In the genomic region with DNA sequence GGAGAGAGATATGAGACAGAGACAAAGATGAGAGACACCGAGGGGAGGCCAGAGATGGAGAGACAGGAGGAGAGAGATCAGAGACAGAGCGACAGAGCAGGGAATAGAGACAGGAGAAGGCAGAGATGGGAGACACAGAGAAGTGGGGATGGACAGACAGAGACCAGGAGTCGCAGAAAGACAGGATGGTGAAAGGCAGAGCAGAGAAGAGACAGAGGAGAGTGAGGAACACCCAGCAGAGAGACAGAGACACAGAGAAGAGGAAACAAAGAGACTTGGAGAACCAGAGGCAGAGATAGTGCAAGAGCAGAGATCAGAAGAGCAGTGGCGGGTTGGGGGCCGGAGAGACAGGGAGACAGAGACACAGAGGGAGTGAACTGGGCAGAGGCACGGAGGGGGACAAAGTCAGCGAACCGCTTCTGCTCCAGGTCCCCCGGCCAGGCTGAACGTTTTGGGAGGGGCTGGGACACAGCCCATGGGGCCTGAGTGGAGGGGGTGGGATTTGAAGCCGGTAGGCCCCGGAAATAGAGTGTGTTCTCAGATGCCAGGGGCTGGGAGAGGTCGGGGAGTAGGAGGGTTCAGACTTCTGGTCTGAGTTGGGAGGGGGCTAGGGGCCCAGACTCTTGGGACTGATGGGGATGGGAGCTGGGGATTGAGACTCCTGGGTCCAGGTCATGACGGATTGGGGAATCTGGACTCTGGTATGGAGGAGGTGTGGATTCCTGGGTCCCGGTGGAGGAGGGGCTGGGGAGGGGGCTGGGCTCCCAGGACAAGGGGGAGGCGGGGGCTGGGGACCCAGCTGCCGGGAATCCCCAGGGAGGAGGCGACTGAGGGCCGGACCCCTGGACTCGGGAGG, we compare ENCODE assay signal across 8 cellular contexts. TPM values are rescaled to one million over a fixed set of nuclear protein-coding genes. Genes with fewer than 3 reads are reported as not detected.
A peak's percentile ranks its signal among the peaks of the same experiment; 100 is the strongest.
DNase-seq lines count a peak whose midpoint lies in the region; ATAC-seq, FAIRE-seq and TF ChIP-seq lines count a peak whose summit lies in the region.

No MANE protein-coding gene starts in this region.

- POLR2A ChIA-PET in activated CD4-positive, alpha-beta memory T cell treated with anti-CD3 and anti-CD28 coated beads for 36 hours (lab: Charles Lee) = interaction anchor here (0.8 kb wide), 1 partner anchor 20 kb away, joined by 5 read pairs; the partner anchor contains the start of genes FIZ1 and ZNF524

- whole genome bisulfite sequencing in pancreas, 2 donors = 12% methylated on average over 19 to 20 of the region's 20 CpGs

- H3K4me3 ChIP-seq in H7 (ENCODE audit: insufficient read depth, low read depth, low read length) (peak overlapping the region; percentile 97), pancreas (peak overlapping the region; percentile 74 to 80 (median 79))

- no peaks in the 10 kb centered on the region for H3K27me3 Mint-ChIP-seq in activated CD4-positive, alpha-beta memory T cell treated with anti-CD3 and anti-CD28 coated beads for 36 hours
- H3K27me3 Mint-ChIP-seq in glutamatergic neuron (ENCODE audit: unreplicated experiment) = peaks cover 16% of the 10 kb centered on the region

- no peaks in the 10 kb centered on the region for H3K9me3 Mint-ChIP-seq in activated CD4-positive, alpha-beta memory T cell treated with anti-CD3 and anti-CD28 coated beads for 36 hours
- peaks cover 15% of the 10 kb centered on the region for H3K9me3 Mint-ChIP-seq in glutamatergic neuron (ENCODE audit: unreplicated experiment)

- H3K27ac Mint-ChIP-seq in activated CD4-positive, alpha-beta memory T cell treated with anti-CD3 and anti-CD28 coated beads for 36 hours = peak overlapping the region; percentile 70
- peak overlapping the region; percentile 92 for H3K27ac Mint-ChIP-seq in glutamatergic neuron (ENCODE audit: unreplicated experiment)

- DNase-seq in H7 (peak; percentile 85), glutamatergic neuron (peak; percentile 64), pancreas (peak in 2 of 6 donors; percentile 31 to 40)
- no peak for DNase-seq in activated CD4-positive, alpha-beta memory T cell treated with anti-CD3 and anti-CD28 coated beads for 36 hours

- peak overlapping the region; percentile 63 for H3K27ac ChIP-seq in C4-2B
- H3K27ac ChIP-seq in pancreas = peak overlapping the region; percentile 76 to 84 (median 82)

- CTCF ChIA-PET in activated CD4-positive, alpha-beta memory T cell treated with anti-CD3 and anti-CD28 coated beads for 36 hours (lab: Charles Lee) = interaction anchor here (2.4 to 3.3 kb wide), 3 partner anchors 26 to 76 kb away, joined by 7 to 15 read pairs (median 10); partner anchors contain the start of gene ZNF865

- peak overlapping the region; percentile 76 for H3K4me3 Mint-ChIP-seq in activated CD4-positive, alpha-beta memory T cell treated with anti-CD3 and anti-CD28 coated beads for 36 hours
- peak overlapping the region; percentile 97 for H3K4me3 Mint-ChIP-seq in glutamatergic neuron (ENCODE audit: unreplicated experiment)

- H3K36me3 ChIP-seq in H7 (replicated peaks; ENCODE audit: control insufficient read depth, insufficient read depth, low read length) = peaks cover 7% of the 10 kb centered on the region
- peaks cover 0 to 13% (median 0%) of the 10 kb centered on the region in 3 donors for H3K36me3 ChIP-seq in pancreas

- H3K4me1 ChIP-seq in pancreas = peaks cover 5 to 10% (median 8%) of the 10 kb centered on the region in 3 donors

- no peak for TF ChIP-seq CTCF in C4-2B (conservative IDR thresholded peaks at IDR 0.05)
- no peak for TF ChIP-seq CTCF in glutamatergic neuron (IDR thresholded peaks at IDR 0.05; ENCODE audit: partially characterized antibody, unreplicated experiment)
- TF ChIP-seq CTCF in pancreas (IDR thresholded peaks at IDR 0.05) = no peak

- no peak for FAIRE-seq in pancreas (lab: Jason Lieb, UNC)

- H3K36me3 Mint-ChIP-seq in activated CD4-positive, alpha-beta memory T cell treated with anti-CD3 and anti-CD28 coated beads for 36 hours = peaks cover 15% of the 10 kb centered on the region
- H3K36me3 Mint-ChIP-seq in glutamatergic neuron (ENCODE audit: unreplicated experiment) = peaks cover 4% of the 10 kb centered on the region

- H3K27me3 ChIP-seq in H7 (ENCODE audit: control insufficient read depth, insufficient read depth, low read length) (no peaks in the 10 kb centered on the region; the same call in 1 of the 2 replicates), pancreas (no peaks in the 10 kb centered on the region)

- H3K4me1 Mint-ChIP-seq in activated CD4-positive, alpha-beta memory T cell treated with anti-CD3 and anti-CD28 coated beads for 36 hours (ENCODE audit: low read depth) = peaks cover 18% of the 10 kb centered on the region
- H3K4me1 Mint-ChIP-seq in glutamatergic neuron (ENCODE audit: low read depth, unreplicated experiment) = no peaks in the 10 kb centered on the region

- intact Hi-C loops in activated CD4-positive, alpha-beta memory T cell treated with anti-CD3 and anti-CD28 coated beads for 36 hours (cut with micrococcal nuclease) = loop anchor here (1.0 kb wide), 1 partner anchor 44 kb away; the partner anchor contains the start of gene ZNF784
- intact Hi-C loops in pancreas (cut with DNase I) = no loop called here

- H3K9me3 ChIP-seq in pancreas = no peaks in the 10 kb centered on the region

- ATAC-seq in pancreas (peak; percentile 15 to 44 (median 30)), HG03095 (IDR thresholded peaks at IDR 0.05; ENCODE audit: unreplicated experiment) (no peak), GM18870 (IDR thresholded peaks at IDR 0.05; ENCODE audit: unreplicated experiment) (no peak), GM21367 (IDR thresholded peaks at IDR 0.05; ENCODE audit: unreplicated experiment) (no peak)

RNA-seq across cellular contexts. Expression of gene ZNF579, which starts 0.7 kb away (rescaled TPM):
- total RNA-seq in H7 (2014; rRNA removed; shearing (Covaris generic)) = 17.2 and 20.5 TPM in 2 replicates
- 1 to 10 TPM; 6.6 to 6.7 TPM for total RNA-seq in activated CD4-positive, alpha-beta memory T cell treated with anti-CD3 and anti-CD28 coated beads for 36 hours
- total RNA-seq in glutamatergic neuron (ENCODE audit: unreplicated experiment) = 48.9 TPM
- 10 to 100 TPM in 1 of 6 donors, 1 to 10 TPM in 5; 6.5 to 12.7 (median 9.2) TPM for total RNA-seq in pancreas
- polyA plus RNA-seq in pancreas = 10 to 100 TPM; 11.6 to 16.1 TPM

RNA-seq across cellular contexts. Expression of gene FIZ1, which starts 19.3 kb away (rescaled TPM):
- 4.3 and 4.7 TPM in 2 replicates for total RNA-seq in H7 (2014; rRNA removed; shearing (Covaris generic))
- 10 to 100 TPM; 13.8 to 13.9 TPM for total RNA-seq in activated CD4-positive, alpha-beta memory T cell treated with anti-CD3 and anti-CD28 coated beads for 36 hours
- 26.0 TPM for total RNA-seq in glutamatergic neuron (ENCODE audit: unreplicated experiment)
- total RNA-seq in pancreas = 10 to 100 TPM in 2 of 6 donors, 1 to 10 TPM in 4; 6.8 to 12.1 (median 8.9) TPM
- polyA plus RNA-seq in pancreas = 10 to 100 TPM; 12.6 TPM

RNA-seq across cellular contexts. Expression of gene ZNF524, which starts 20.1 kb away (rescaled TPM):
- 11.2 and 13.6 TPM in 2 replicates for total RNA-seq in H7 (2014; rRNA removed; shearing (Covaris generic))
- total RNA-seq in activated CD4-positive, alpha-beta memory T cell treated with anti-CD3 and anti-CD28 coated beads for 36 hours = 10 to 100 TPM; 21.5 to 25.1 TPM
- total RNA-seq in glutamatergic neuron (ENCODE audit: unreplicated experiment) (6.7 TPM), pancreas (10 to 100 TPM; 17.1 to 37.0 (median 33.1) TPM)
- 10 to 100 TPM; 26.7 to 79.4 TPM for polyA plus RNA-seq in pancreas

RNA-seq across cellular contexts. Expression of gene ZNF865, which starts 25.5 kb away (rescaled TPM):
- total RNA-seq in H7 (2014; rRNA removed; shearing (Covaris generic)) = 3.5 and 4.9 TPM in 2 replicates
- 10 to 100 TPM; 12.0 to 13.3 TPM for total RNA-seq in activated CD4-positive, alpha-beta memory T cell treated with anti-CD3 and anti-CD28 coated beads for 36 hours
- total RNA-seq in glutamatergic neuron (ENCODE audit: unreplicated experiment) (14.6 TPM), pancreas (1 to 10 TPM; 6.6 to 9.0 (median 7.8) TPM)
- 1 to 10 TPM; 5.7 to 9.7 TPM for polyA plus RNA-seq in pancreas

RNA-seq across cellular contexts. Expression of gene SBK3, which starts 34.7 kb away (rescaled TPM):
- 0.17 and 2.4 TPM in 2 replicates for total RNA-seq in H7 (2014; rRNA removed; shearing (Covaris generic))
- not detected for total RNA-seq in activated CD4-positive, alpha-beta memory T cell treated with anti-CD3 and anti-CD28 coated beads for 36 hours
- total RNA-seq in glutamatergic neuron (ENCODE audit: unreplicated experiment) = not detected
- total RNA-seq in pancreas = under 1 TPM in 2 of 6 donors, not detected in 4; 0.19 to 0.28 TPM
- under 1 TPM; 0.11 to 0.16 TPM for polyA plus RNA-seq in pancreas

Comparison
In these comparisons a context has a peak if more than half of its experiments do, and no peak if none do; other contexts are left out.
1. ATAC-seq: peak in pancreas (4 of 4); none in HG03095 (single experiment), GM18870 (single experiment) and GM21367 (single experiment).